In the genomic region with DNA sequence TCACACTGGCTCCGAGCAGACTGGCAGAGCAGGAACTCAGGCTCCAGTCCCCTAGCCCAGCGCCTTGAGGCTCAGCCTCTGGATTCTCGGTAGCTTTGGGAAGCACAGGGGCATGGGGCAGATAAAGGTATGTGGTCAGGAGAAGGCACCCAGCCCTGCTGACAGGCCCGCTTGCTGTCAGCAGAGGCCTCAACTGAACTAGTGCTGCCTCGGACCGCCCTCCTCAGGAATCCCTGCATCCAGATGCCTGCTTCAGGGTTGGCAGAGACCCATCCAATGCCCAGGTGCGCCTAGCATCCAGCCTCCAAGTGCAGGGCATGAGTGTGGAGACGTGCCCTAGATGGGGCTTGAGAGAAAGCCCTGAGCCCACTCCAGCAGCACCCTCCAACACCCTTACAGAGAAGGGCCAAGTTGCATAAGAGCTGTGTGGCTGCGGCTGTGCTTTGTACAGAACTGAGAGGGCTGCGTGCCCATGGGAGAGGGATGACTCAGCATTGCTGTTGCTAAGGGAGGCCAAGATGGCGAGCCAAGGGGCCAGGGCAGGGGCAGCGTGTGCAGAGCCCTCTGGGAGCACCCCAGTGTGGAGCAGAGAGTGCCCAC, we compare ENCODE assay signal across 1 cellular context.
TF ChIP-seq lines count a peak whose summit lies in the region.

No MANE protein-coding gene starts in this region.

TF ChIP-seq in H1, 55 proteins besides CTCF, POLR2A, EP300 and RAD21 (continued from another document):
- TF ChIP-seq MAFK (IDR thresholded peaks at IDR 0.05; ENCODE audit: low read depth, low read length) = 0 out of 2 replicates have a peak, but pooled peaks have one; percentile 3
